Comparison of ENCODE assay signal across 22 cellular contexts in genomic region chr14:101598571-101599233, GRCh38. TPM values are rescaled to one million over a fixed set of nuclear protein-coding genes. Genes with fewer than 3 reads are reported as not detected.
A peak's percentile ranks its signal among the peaks of the same experiment; 100 is the strongest.
DNase-seq lines count a peak whose midpoint lies in the region; ATAC-seq lines count a peak whose summit lies in the region.
"Had no signal": no experiment of that assay in that cellular context is flagged by ENCODE, and none has a peak within 500 bp of the region (broad histone marks: within the 10 kb centered on the region; RNA-seq: fewer than 3 reads in every experiment).

No MANE protein-coding gene starts in this region.

- no peak overlapping the region for H3K4me3 Mint-ChIP-seq in activated CD8-positive, alpha-beta memory T cell treated with anti-CD3 and anti-CD28 coated beads, Interleukin-2, amount 10 ng/mL, durations not matched to agents 7 days and 5 days
- no peak overlapping the region for H3K4me3 Mint-ChIP-seq in activated T-helper 2 cell treated with anti-CD3 and anti-CD28 coated beads, Interferon-gamma antibody, Interleukin-2, Interleukin-4, amounts not matched to agents 10 μg/mL and 5 μg/mL and 100 μg/mL, durations not matched to agents 14 hours and 24 hours and 36 hours (ENCODE audit: low read depth)
- H3K4me3 Mint-ChIP-seq: B cell; CD4-positive, alpha-beta memory T cell had no signal

- DNase-seq in activated CD8-positive, alpha-beta memory T cell treated with anti-CD3 and anti-CD28 coated beads for 24 hours, result peak; percentile 52
- DNase-seq in activated CD8-positive, alpha-beta memory T cell treated with anti-CD3 and anti-CD28 coated beads, Interleukin-2, amount 10 ng/mL, durations not matched to agents 7 days and 5 days, result no peak
- peak; percentile 5 for DNase-seq in activated T-helper 2 cell treated with anti-CD3 and anti-CD28 coated beads, Interferon-gamma antibody, Interleukin-2, Interleukin-4, amounts not matched to agents 10 μg/mL and 5 μg/mL and 100 μg/mL, durations not matched to agents 14 hours and 24 hours and 36 hours (ENCODE audit: low spot score)
- DNase-seq in posterior vena cava (ENCODE audit: low spot score) (peak; percentile 60), NOMO-1 (lab: John Stamatoyannopoulos, UW; ENCODE audit: unreplicated experiment in 2 of 2) (no peak), DMS153 (lab: John Stamatoyannopoulos, UW) (no peak)
- DNase-seq: 8988T; Calu3; CD4-positive, alpha-beta memory T cell; GM23248; NCI-H1417; NCI-H187 treated with DMSO at 0.1 percent for 48 hours; NCI-H345; NCI-H524 treated with DMSO at 0.1 percent for 48 hours had no signal

- H3K4me1 ChIP-seq in BLaER1, result peaks cover 68% of the 10 kb centered on the region
- H3K4me1 ChIP-seq: HAP-1 had no signal

- peaks cover 36% of the 10 kb centered on the region for H3K4me1 Mint-ChIP-seq in activated CD8-positive, alpha-beta memory T cell treated with anti-CD3 and anti-CD28 coated beads, Interleukin-2, amount 10 ng/mL, durations not matched to agents 7 days and 5 days
- peaks cover 19% of the 10 kb centered on the region for H3K4me1 Mint-ChIP-seq in activated T-helper 2 cell treated with anti-CD3 and anti-CD28 coated beads, Interferon-gamma antibody, Interleukin-2, Interleukin-4, amounts not matched to agents 10 μg/mL and 5 μg/mL and 100 μg/mL, durations not matched to agents 14 hours and 24 hours and 36 hours (ENCODE audit: low read depth)

- no peaks in the 10 kb centered on the region for H3K36me3 ChIP-seq in BLaER1
- H3K36me3 ChIP-seq: HAP-1 had no signal

- peaks cover 13% of the 10 kb centered on the region for H3K9me3 ChIP-seq in BLaER1
- H3K9me3 ChIP-seq: HAP-1 had no signal

- no peak overlapping the region for H3K4me3 ChIP-seq in BLaER1
- H3K4me3 ChIP-seq: GM23248, HAP-1, PC-9 had no signal

- no peak for ATAC-seq in activated CD8-positive, alpha-beta memory T cell treated with anti-CD3 and anti-CD28 coated beads, Interleukin-2, amount 10 ng/mL, durations not matched to agents 7 days and 5 days
- ATAC-seq in GM18907 (IDR thresholded peaks at IDR 0.05; ENCODE audit: unreplicated experiment), result no peak

- no peaks in the 10 kb centered on the region for H4K20me1 ChIP-seq in BLaER1

- H3K36me3 Mint-ChIP-seq in activated CD8-positive, alpha-beta memory T cell treated with anti-CD3 and anti-CD28 coated beads, Interleukin-2, amount 10 ng/mL, durations not matched to agents 7 days and 5 days, result peaks cover 20% of the 10 kb centered on the region
- H3K36me3 Mint-ChIP-seq in activated T-helper 2 cell treated with anti-CD3 and anti-CD28 coated beads, Interferon-gamma antibody, Interleukin-2, Interleukin-4, amounts not matched to agents 10 μg/mL and 5 μg/mL and 100 μg/mL, durations not matched to agents 14 hours and 24 hours and 36 hours (ENCODE audit: low read depth), result peaks cover 12% of the 10 kb centered on the region
- H3K36me3 Mint-ChIP-seq: CD4-positive, alpha-beta memory T cell had no signal

- H3K27ac ChIP-seq in BLaER1, result peak overlapping the region; percentile 7; the same call in 1 of the 2 replicates
- H3K27ac ChIP-seq: GM23248, KMS-11, PC-9, RWPE1 had no signal

- CTCF ChIA-PET in activated CD8-positive, alpha-beta memory T cell treated with anti-CD3 and anti-CD28 coated beads, Interleukin-2, amount 10 ng/mL, durations not matched to agents 7 days and 5 days (lab: Charles Lee), result interaction anchor here (1.4 kb wide), 2 partner anchors 29 to 477 kb away, joined by 3 read pairs; no protein-coding TSS in a partner anchor

- H3K4me2 ChIP-seq in BLaER1, result peak overlapping the region; percentile 88
- H3K4me2 ChIP-seq: KMS-11, PC-9 had no signal

- peaks cover 6% of the 10 kb centered on the region for H3K9me3 Mint-ChIP-seq in activated CD8-positive, alpha-beta memory T cell treated with anti-CD3 and anti-CD28 coated beads, Interleukin-2, amount 10 ng/mL, durations not matched to agents 7 days and 5 days (ENCODE audit: low read depth)
- H3K9me3 Mint-ChIP-seq in activated T-helper 2 cell treated with anti-CD3 and anti-CD28 coated beads, Interferon-gamma antibody, Interleukin-2, Interleukin-4, amounts not matched to agents 10 μg/mL and 5 μg/mL and 100 μg/mL, durations not matched to agents 14 hours and 24 hours and 36 hours, result peaks cover 27% of the 10 kb centered on the region

- intact Hi-C loops in activated T-helper 2 cell treated with anti-CD3 and anti-CD28 coated beads, Interferon-gamma antibody, Interleukin-2, Interleukin-4, amounts not matched to agents 10 μg/mL and 5 μg/mL and 100 μg/mL, durations not matched to agents 14 hours and 24 hours and 36 hours (cut with micrococcal nuclease), result no loop called here
- intact Hi-C loops in posterior vena cava (cut with DNase I), result no loop called here

- no peaks in the 10 kb centered on the region for H3K27me3 ChIP-seq in BLaER1

- H3K27ac Mint-ChIP-seq in activated CD8-positive, alpha-beta memory T cell treated with anti-CD3 and anti-CD28 coated beads, Interleukin-2, amount 10 ng/mL, durations not matched to agents 7 days and 5 days, result no peak overlapping the region
- no peak overlapping the region for H3K27ac Mint-ChIP-seq in activated T-helper 2 cell treated with anti-CD3 and anti-CD28 coated beads, Interferon-gamma antibody, Interleukin-2, Interleukin-4, amounts not matched to agents 10 μg/mL and 5 μg/mL and 100 μg/mL, durations not matched to agents 14 hours and 24 hours and 36 hours
- H3K27ac Mint-ChIP-seq: B cell had no signal

- H3K27me3 Mint-ChIP-seq in activated CD8-positive, alpha-beta memory T cell treated with anti-CD3 and anti-CD28 coated beads, Interleukin-2, amount 10 ng/mL, durations not matched to agents 7 days and 5 days, result no peaks in the 10 kb centered on the region
- H3K27me3 Mint-ChIP-seq in activated T-helper 2 cell treated with anti-CD3 and anti-CD28 coated beads, Interferon-gamma antibody, Interleukin-2, Interleukin-4, amounts not matched to agents 10 μg/mL and 5 μg/mL and 100 μg/mL, durations not matched to agents 14 hours and 24 hours and 36 hours (ENCODE audit: low read depth), result no peaks in the 10 kb centered on the region
- H3K27me3 Mint-ChIP-seq: B cell had no signal

- no peak overlapping the region for H3K9ac ChIP-seq in BLaER1
- H3K9ac ChIP-seq: GM23248, KMS-11 had no signal

RNA-seq across cellular contexts. Expression of gene DIO3, which starts 37.4 kb away (rescaled TPM):
- total RNA-seq in activated CD8-positive, alpha-beta memory T cell treated with anti-CD3 and anti-CD28 coated beads, Interleukin-2, amount 10 ng/mL, durations not matched to agents 7 days and 5 days, result not detected
- not detected in 2 replicates for total RNA-seq in activated T-helper 2 cell treated with anti-CD3 and anti-CD28 coated beads, Interferon-gamma antibody, Interleukin-2, Interleukin-4, amounts not matched to agents 10 μg/mL and 5 μg/mL and 100 μg/mL, durations not matched to agents 14 hours and 24 hours and 36 hours
- 1 to 10 TPM; 6.1 to 6.2 TPM for total RNA-seq in posterior vena cava
- total RNA-seq: B cell; CD4-positive, alpha-beta memory T cell; GM23248; M059J had no signal

Comparison
In these comparisons a context has a peak if more than half of its experiments do, and no peak if none do; other contexts are left out.
1. DNase-seq: peak in activated CD8-positive, alpha-beta memory T cell treated with anti-CD3 and anti-CD28 coated beads for 24 hours (single experiment), activated T-helper 2 cell treated with anti-CD3 and anti-CD28 coated beads, Interferon-gamma antibody, Interleukin-2, Interleukin-4, amounts not matched to agents 10 μg/mL and 5 μg/mL and 100 μg/mL, durations not matched to agents 14 hours and 24 hours and 36 hours (single experiment) and posterior vena cava (single experiment); none in activated CD8-positive, alpha-beta memory T cell treated with anti-CD3 and anti-CD28 coated beads, Interleukin-2, amount 10 ng/mL, durations not matched to agents 7 days and 5 days (single experiment), NOMO-1 (0 of 2) and DMS153 (single experiment).